In the genomic region with DNA sequence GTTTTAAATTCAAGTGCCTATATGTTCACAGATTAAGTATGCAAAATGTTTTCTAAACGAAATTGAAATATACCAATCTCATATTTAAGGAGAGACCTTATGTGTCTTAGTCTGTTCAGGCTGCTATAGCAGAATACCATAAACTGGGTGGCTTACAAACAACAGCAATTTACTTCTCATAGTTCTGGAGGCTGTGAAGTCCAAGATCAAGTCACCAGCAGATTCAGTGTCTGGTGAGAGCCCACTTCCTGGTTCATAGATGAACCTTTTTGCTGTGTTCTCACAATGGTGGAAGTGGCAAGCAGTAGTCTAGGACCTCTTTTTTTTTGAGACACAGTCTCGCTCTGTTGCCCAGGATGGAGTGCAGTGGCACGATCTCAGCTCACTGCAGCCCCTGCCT, we compare ENCODE assay signal across 14 cellular contexts. TPM values are rescaled to one million over a fixed set of nuclear protein-coding genes. Genes with fewer than 3 reads are reported as not detected.
"Had no signal": no experiment of that assay in that cellular context is flagged by ENCODE, and none has a peak within 500 bp of the region (broad histone marks: within the 10 kb centered on the region; RNA-seq: fewer than 3 reads in every experiment).

No MANE protein-coding gene starts in this region.

- H3K4me3 ChIP-seq: gastrocnemius medialis, left ventricle myocardium inferior, skin epidermis had no signal

- H3K9me3 Mint-ChIP-seq: activated T-cell treated with anti-CD3 and anti-CD28 coated beads, Interleukin-2, amount 50 U/mL, for 4 hours had no signal

- ATAC-seq: activated CD4-positive, CD25-positive, alpha-beta regulatory T cell treated with anti-CD3 and anti-CD28 coated beads, Interleukin-2, amount 50 U/mL, for 24 hours; activated CD8-positive, alpha-beta memory T cell treated with anti-CD3 and anti-CD28 coated beads, Interleukin-2, amount 10 ng/mL, durations not matched to agents 7 days and 5 days; activated T-cell treated with anti-CD3 and anti-CD28 coated beads, Interleukin-2, amount 50 U/mL, for 4 hours; gastrocnemius medialis had no signal

- H3K27ac ChIP-seq: gastrocnemius medialis, left ventricle myocardium inferior, parathyroid adenoma had no signal

- H3K36me3 Mint-ChIP-seq: activated naive CD8-positive, alpha-beta T cell had no signal

- H3K4me1 ChIP-seq: parathyroid adenoma had no signal

- H3K27me3 ChIP-seq: gastrocnemius medialis had no signal

- H3K9ac ChIP-seq: parathyroid adenoma had no signal

- H2AFZ ChIP-seq: parathyroid adenoma had no signal

- H3K27me3 Mint-ChIP-seq: activated naive CD8-positive, alpha-beta T cell had no signal

- H3K4me3 Mint-ChIP-seq: activated CD8-positive, alpha-beta memory T cell treated with anti-CD3 and anti-CD28 coated beads, Interleukin-2, amount 10 ng/mL, durations not matched to agents 7 days and 5 days; activated naive CD8-positive, alpha-beta T cell; activated T-cell treated with anti-CD3 and anti-CD28 coated beads, Interleukin-2, amount 50 U/mL, for 4 hours had no signal

- H3K36me3 ChIP-seq: gastrocnemius medialis, left ventricle myocardium inferior had no signal

- H3K9me3 ChIP-seq: gastrocnemius medialis, left ventricle myocardium inferior had no signal

- DNase-seq: activated CD4-positive, alpha-beta T cell treated with anti-CD3 and anti-CD28 coated beads, Interleukin-2, amount 50 U/mL, for 48 hours; activated CD8-positive, alpha-beta memory T cell treated with anti-CD3 and anti-CD28 coated beads, Interleukin-2, amount 10 ng/mL, durations not matched to agents 7 days and 5 days; activated gamma-delta T cell; activated T-cell treated with anti-CD3 and anti-CD28 coated beads, Interleukin-2, amount 50 U/mL, for 4 hours; amygdala; gastrocnemius medialis; left ventricle myocardium inferior; retina; stimulated activated CD4-positive, alpha-beta T cell treated with anti-CD3 and anti-CD28 coated beads, Interleukin-4, amount 100 ng/mL, for 4 hours had no signal

- H3K27ac Mint-ChIP-seq: activated CD8-positive, alpha-beta memory T cell treated with anti-CD3 and anti-CD28 coated beads, Interleukin-2, amount 10 ng/mL, durations not matched to agents 7 days and 5 days; activated naive CD8-positive, alpha-beta T cell had no signal

RNA-seq across cellular contexts. Expression of a gene that starts 35.2 kb away (rescaled TPM):
- total RNA-seq: mesenteric fat pad had no signal
